ENCODE assay signal across 1 cellular context in genomic region chr2:84876369-84876768, GRCh38.
TF ChIP-seq lines count a peak whose summit lies in the region.

No MANE protein-coding gene starts in this region.

TF ChIP-seq in HepG2, 621 proteins besides CTCF, POLR2A, EP300 and RAD21:
- TF ChIP-seq ZNF503 (CRISPR knock-in tag; IDR thresholded peaks at IDR 0.05) (no peak), CREBL2 (CRISPR knock-in tag; IDR thresholded peaks at IDR 0.05; ENCODE audit: borderline replicate concordance) (no peak), MEF2D (CRISPR knock-in tag; IDR thresholded peaks at IDR 0.05) (no peak), TMF1 (CRISPR knock-in tag; IDR thresholded peaks at IDR 0.05; ENCODE audit: low read depth) (no peak), ZNF614 (CRISPR knock-in tag; IDR thresholded peaks at IDR 0.05; ENCODE audit: borderline replicate concordance) (no peak), SMC3 (IDR thresholded peaks at IDR 0.05; ENCODE audit: low read length) (no peak), YEATS2 (CRISPR knock-in tag; IDR thresholded peaks at IDR 0.05; ENCODE audit: borderline replicate concordance) (no peak), SMARCC2 (IDR thresholded peaks at IDR 0.05) (no peak), ATF7-NPFF (CRISPR knock-in tag; IDR thresholded peaks at IDR 0.05; ENCODE audit: low read depth) (no peak), E2F2 (CRISPR knock-in tag; IDR thresholded peaks at IDR 0.05; ENCODE audit: borderline replicate concordance) (no peak), ZBTB34 (CRISPR knock-in tag; IDR thresholded peaks at IDR 0.05) (no peak), ZNF34 (CRISPR knock-in tag; IDR thresholded peaks at IDR 0.05; ENCODE audit: borderline replicate concordance) (no peak), MLXIP (CRISPR knock-in tag; IDR thresholded peaks at IDR 0.05; ENCODE audit: borderline replicate concordance) (no peak), TEAD2 (CRISPR knock-in tag; IDR thresholded peaks at IDR 0.05) (no peak), ARHGAP35 (CRISPR knock-in tag; IDR thresholded peaks at IDR 0.05; ENCODE audit: borderline replicate concordance) (no peak), GATAD1 (CRISPR knock-in tag; IDR thresholded peaks at IDR 0.05) (no peak)
